ENCODE assay signal across 10 cellular contexts in genomic region chr19:11538232-11539036, GRCh38. TPM values are rescaled to one million over a fixed set of nuclear protein-coding genes. Genes with fewer than 3 reads are reported as not detected.
DNase-seq lines count a peak whose midpoint lies in the region; ATAC-seq and TF ChIP-seq lines count a peak whose summit lies in the region.
"Had no signal": no experiment of that assay in that cellular context is flagged by ENCODE, and none has a peak within 500 bp of the region (broad histone marks: within the 10 kb centered on the region; RNA-seq: fewer than 3 reads in every experiment).

Gene CNN1, plus strand, starts transcription at chr19:11538851. Its CDS starts 77 bp downstream, at chr19:11538928.

- no peaks in the 10 kb centered on the region for H3K36me3 ChIP-seq in left ventricle myocardium inferior
- H3K36me3 ChIP-seq in prostate gland, result no peaks in the 10 kb centered on the region

- WGBS in prostate gland, result 26% methylated on average over 21 of the region's 21 CpGs

- no peak for ATAC-seq in GM21447 (IDR thresholded peaks at IDR 0.05; ENCODE audit: unreplicated experiment)

- DNase-seq in EH (ENCODE audit: low read depth) (peak; percentile 94), left ventricle myocardium inferior (peak; percentile 66), prostate gland (ENCODE audit: low spot score) (no peak), NCI-H1436 treated with DMSO at 0.1 percent for 48 hours (lab: John Stamatoyannopoulos, UW) (no peak), DMS53 treated with DMSO at 0.1 percent for 48 hours (lab: John Stamatoyannopoulos, UW; ENCODE audit: unreplicated experiment) (no peak)
- no peak for DNase-seq in activated CD4-positive, CD25-positive, alpha-beta regulatory T cell (lab: John Stamatoyannopoulos, UW)
- DNase-seq: hippocampal formation, T-helper 9 cell had no signal

- H3K4me3 ChIP-seq in WI38 (ENCODE audit: low read depth, low read length) (peak within 1 kb of the TSS; percentile 63), left ventricle myocardium inferior (peak within 1 kb of the TSS; percentile 62), prostate gland (peak within 1 kb of the TSS; percentile 21 to 30)

- H3K4me1 ChIP-seq in left ventricle myocardium inferior (peaks cover 27% of the 10 kb centered on the region), prostate gland (replicated peaks) (no peaks in the 10 kb centered on the region)

- H3K27ac ChIP-seq in left ventricle myocardium inferior (replicated peaks) (peak within 1 kb of the TSS; percentile 80), prostate gland (peak within 1 kb of the TSS; percentile 71 to 78)

- TF ChIP-seq POLR2A in prostate gland (IDR thresholded peaks at IDR 0.05), result peak; percentile 35

- H3K9me3 ChIP-seq in left ventricle myocardium inferior (replicated peaks) (no peaks in the 10 kb centered on the region), prostate gland (no peaks in the 10 kb centered on the region)

- peaks cover 18% of the 10 kb centered on the region for H3K27me3 ChIP-seq in left ventricle myocardium inferior (ENCODE audit: low read depth)
- H3K27me3 ChIP-seq in prostate gland (replicated peaks; ENCODE audit: insufficient read depth), result peaks cover 3% of the 10 kb centered on the region

- TF ChIP-seq CTCF in WI38 (IDR thresholded peaks at IDR 0.05; ENCODE audit: low read depth, low read length) (no peak), left ventricle myocardium inferior (IDR thresholded peaks at IDR 0.05; ENCODE audit: borderline replicate concordance) (no peak), prostate gland (IDR thresholded peaks at IDR 0.05) (no peak)

- intact Hi-C loops in left ventricle myocardium inferior (cut with micrococcal nuclease), result no loop called here
- intact Hi-C loops in prostate gland (cut with DNase I), result no loop called here

RNA-seq across cellular contexts. Expression of gene CNN1, which starts in this region (rescaled TPM):
- total RNA-seq in left ventricle myocardium inferior (133 TPM), prostate gland (100 to 1,000 TPM; 426 to 525 TPM)

Comparison
In these comparisons a context has a peak if more than half of its experiments do, and no peak if none do; other contexts are left out.
1. DNase-seq: peak in EH (single experiment) and left ventricle myocardium inferior (single experiment); none in prostate gland (single experiment), NCI-H1436 treated with DMSO at 0.1 percent for 48 hours (single experiment), activated CD4-positive, CD25-positive, alpha-beta regulatory T cell (0 of 4) and DMS53 treated with DMSO at 0.1 percent for 48 hours (single experiment).
2. Peak in every context shown above with its lines, with median percentiles within 50 percentile points of each other: H3K4me3 ChIP-seq.